Comparison of ENCODE assay signal across 1 cellular context in the genomic region with DNA sequence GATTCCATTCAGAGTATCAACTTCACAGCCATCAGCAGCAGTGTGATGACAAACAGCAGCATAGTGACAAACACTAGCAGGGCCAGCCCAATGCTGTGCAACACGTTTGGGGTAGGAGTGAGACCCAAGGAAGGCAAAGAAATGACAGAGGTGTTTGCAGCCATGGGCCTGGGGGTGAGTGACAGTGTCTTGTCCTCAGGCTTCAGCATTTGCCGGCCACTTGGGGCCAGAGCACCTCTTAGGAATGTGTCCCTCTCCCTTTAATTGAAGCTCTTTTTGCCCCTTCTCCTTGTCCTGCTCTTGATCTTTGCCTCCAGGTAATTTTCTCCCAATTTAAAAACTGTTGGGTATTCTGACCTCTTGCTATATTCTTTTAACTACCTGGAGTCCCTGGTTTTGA.
TF ChIP-seq lines count a peak whose summit lies in the region.

No MANE protein-coding gene starts in this region.

TF ChIP-seq in WTC11, 78 proteins besides CTCF, POLR2A, EP300 and RAD21 (continued from another document):
- TF ChIP-seq ZNF281 (CRISPR knock-in tag; IDR thresholded peaks at IDR 0.05) (no peak), JUN (CRISPR knock-in tag; IDR thresholded peaks at IDR 0.05) (no peak), OVOL2 (CRISPR knock-in tag; IDR thresholded peaks at IDR 0.05; ENCODE audit: borderline replicate concordance) (no peak), TEAD4 (CRISPR knock-in tag; IDR thresholded peaks at IDR 0.05) (no peak), ZBTB21 (CRISPR knock-in tag; IDR thresholded peaks at IDR 0.05; ENCODE audit: borderline replicate concordance) (no peak), ETV6 (CRISPR knock-in tag; IDR thresholded peaks at IDR 0.05) (no peak), USF2 (CRISPR knock-in tag; IDR thresholded peaks at IDR 0.05) (no peak)
